ENCODE assay signal across 7 cellular contexts in genomic region chr17:42979511-42980273, GRCh38. TPM values are rescaled to one million over a fixed set of nuclear protein-coding genes. Genes with fewer than 3 reads are reported as not detected.
DNase-seq lines count a peak whose midpoint lies in the region; ATAC-seq and TF ChIP-seq lines count a peak whose summit lies in the region.

Gene PTGES3L, minus strand, starts transcription at chr17:42980080. Its CDS starts 27 bp downstream, at chr17:42980053.

- H3K27ac ChIP-seq in right atrium auricular region, result peak within 1 kb of the TSS; percentile 82

- no peaks in the 10 kb centered on the region for H3K36me3 ChIP-seq in right atrium auricular region

- H3K4me1 ChIP-seq in right atrium auricular region, result peaks cover 0 to 26% of the 10 kb centered on the region in 2 donors

- peak within 1 kb of the TSS; percentile 79 for H3K4me3 ChIP-seq in right atrium auricular region

- H3K9me3 ChIP-seq in right atrium auricular region, result no peaks in the 10 kb centered on the region

- DNase-seq in GM03348 (ENCODE audit: low spot score) (peak; percentile 35), NCI-H774 (lab: John Stamatoyannopoulos, UW) (peak; percentile 73), amniotic epithelial cell (ENCODE audit: low read depth) (peak; percentile 36), right atrium auricular region (ENCODE audit: low spot score) (no peak), putamen (ENCODE audit: low spot score) (peak; percentile 58)
- DNase-seq in NK-92 treated with Interleukin-12 subunit alpha and Interleukin-12 subunit beta, amount 100 ng/mL, for 24 hours (lab: John Stamatoyannopoulos, UW), result no peak

- H3K27me3 ChIP-seq in right atrium auricular region, result no peaks in the 10 kb centered on the region

- ATAC-seq in HG03159 (IDR thresholded peaks at IDR 0.05; ENCODE audit: unreplicated experiment), result peak; percentile 31

- no peak for TF ChIP-seq CTCF in right atrium auricular region (IDR thresholded peaks at IDR 0.05)

RNA-seq across cellular contexts. Expression of gene PTGES3L, which starts in this region (rescaled TPM):
- 10 to 100 TPM; 29.6 to 52.3 TPM for total RNA-seq in right atrium auricular region

Comparison
In these comparisons a context has a peak if more than half of its experiments do, and no peak if none do; other contexts are left out.
1. DNase-seq: peak in GM03348 (single experiment), NCI-H774 (single experiment), amniotic epithelial cell (single experiment) and putamen (single experiment); none in right atrium auricular region (single experiment) and NK-92 treated with Interleukin-12 subunit alpha and Interleukin-12 subunit beta, amount 100 ng/mL, for 24 hours (single experiment).